ENCODE assay signal across 8 cellular contexts in genomic region chr17:42675348-42675983, GRCh38. TPM values are rescaled to one million over a fixed set of nuclear protein-coding genes. Genes with fewer than 3 reads are reported as not detected.
DNase-seq lines count a peak whose midpoint lies in the region; ATAC-seq and TF ChIP-seq lines count a peak whose summit lies in the region.

No MANE protein-coding gene starts in this region.

- H3K36me3 Mint-ChIP-seq in chondrocyte (ENCODE audit: low read depth), result peaks cover 6% of the 10 kb centered on the region

- no peaks in the 10 kb centered on the region for H3K9me3 ChIP-seq in BE2C
- H3K9me3 ChIP-seq in Loucy (ENCODE audit: insufficient read depth, low read depth, low read length), result no peaks in the 10 kb centered on the region
- H3K9me3 ChIP-seq in mucosa of rectum (ENCODE audit: control insufficient read depth in 2 of 2, low read length in 2 of 2), result no peaks in the 10 kb centered on the region

- peaks cover 5% of the 10 kb centered on the region; the same call in 1 of the 2 replicates for H3F3A ChIP-seq in Loucy (ENCODE audit: low read depth)

- no peak overlapping the region for H2AFZ ChIP-seq in Loucy (ENCODE audit: low read length)

- peaks cover 37% of the 10 kb centered on the region for H3K36me3 ChIP-seq in BE2C
- no peaks in the 10 kb centered on the region for H3K36me3 ChIP-seq in Loucy (ENCODE audit: insufficient read depth, low read length)
- H3K36me3 ChIP-seq in mucosa of rectum (ENCODE audit: control insufficient read depth in 2 of 2, insufficient read depth in 2 of 2, low read length in 2 of 2), result peaks cover 14% of the 10 kb centered on the region in 2 donors

- H3K4me2 ChIP-seq in Loucy (ENCODE audit: low read depth, low read length, poor library complexity, severe bottlenecking), result peak overlapping the region; percentile 79

- H3K9me2 ChIP-seq in Loucy (replicated peaks; ENCODE audit: low read depth, low read length), result no peaks in the 10 kb centered on the region

- H3K79me2 ChIP-seq in Loucy (ENCODE audit: insufficient read depth, low read length), result peaks cover 4% of the 10 kb centered on the region; the same call in 1 of the 2 replicates

- H3K4me3 ChIP-seq in BE2C (ENCODE audit: low read depth, low read length), result peak overlapping the region; percentile 97
- H3K4me3 ChIP-seq in Loucy (ENCODE audit: low read length, poor library complexity, severe bottlenecking), result peak overlapping the region; percentile 84
- H3K4me3 ChIP-seq in mucosa of rectum (ENCODE audit: low read length in 2 of 2), result peak overlapping the region; percentile 86 to 97

- ATAC-seq in GM21717 (IDR thresholded peaks at IDR 0.05; ENCODE audit: unreplicated experiment) (no peak), HG03280 (IDR thresholded peaks at IDR 0.05; ENCODE audit: unreplicated experiment) (no peak), HG03521 (IDR thresholded peaks at IDR 0.05; ENCODE audit: unreplicated experiment) (no peak)

- peak; percentile 63 for DNase-seq in BE2C
- DNase-seq in chondrocyte (ENCODE audit: low spot score), result no peak
- no peak for DNase-seq in DMS153 treated with DMSO at 0.1 percent for 48 hours (lab: John Stamatoyannopoulos, UW; ENCODE audit: unreplicated experiment)

- peak overlapping the region; percentile 83 to 85 for H3K27ac ChIP-seq in mucosa of rectum (ENCODE audit: low read depth in 2 of 2, low read length in 2 of 2)

- H4K20me1 ChIP-seq in Loucy (ENCODE audit: insufficient read depth, low read length, poor library complexity, severe bottlenecking), result peaks cover 10% of the 10 kb centered on the region

- TF ChIP-seq CTCF in BE2C (IDR thresholded peaks at IDR 0.05; ENCODE audit: low read depth, low read length) (no peak), Loucy (conservative IDR thresholded peaks at IDR 0.05; ENCODE audit: low read length) (no peak), chondrocyte (IDR thresholded peaks at IDR 0.05) (no peak)

- no peaks in the 10 kb centered on the region for H3K27me3 Mint-ChIP-seq in chondrocyte (ENCODE audit: low read depth)

- H3K9me3 Mint-ChIP-seq in chondrocyte (ENCODE audit: low read depth), result no peaks in the 10 kb centered on the region

- H3K27ac Mint-ChIP-seq in chondrocyte (ENCODE audit: unreplicated experiment), result no peak overlapping the region

- no peaks in the 10 kb centered on the region for H3K27me3 ChIP-seq in BE2C
- no peaks in the 10 kb centered on the region for H3K27me3 ChIP-seq in Loucy (ENCODE audit: insufficient read depth, low read length, poor library complexity, severe bottlenecking)
- no peaks in the 10 kb centered on the region for H3K27me3 ChIP-seq in mucosa of rectum (ENCODE audit: control insufficient read depth in 2 of 2, insufficient read depth in 2 of 2, low read length in 2 of 2)

- H3K4me3 Mint-ChIP-seq in chondrocyte (ENCODE audit: unreplicated experiment), result peak overlapping the region; percentile 91

- H3K9ac ChIP-seq in Loucy (ENCODE audit: low read depth, low read length, poor library complexity, severe bottlenecking) (peak overlapping the region; percentile 72), mucosa of rectum (ENCODE audit: low read depth in 1 of 2, low read length in 2 of 2) (peak overlapping the region; percentile 83 to 94)

- peaks cover 9% of the 10 kb centered on the region for H3K4me1 ChIP-seq in BE2C
- peaks cover 32% of the 10 kb centered on the region for H3K4me1 ChIP-seq in Loucy (ENCODE audit: insufficient read depth, low read length, poor library complexity, severe bottlenecking)
- peaks cover 44 to 60% of the 10 kb centered on the region in 2 donors for H3K4me1 ChIP-seq in mucosa of rectum (ENCODE audit: control insufficient read depth in 2 of 2, insufficient read depth in 2 of 2, low read length in 2 of 2)

- peaks cover 38% of the 10 kb centered on the region for H3K4me1 Mint-ChIP-seq in chondrocyte (ENCODE audit: low read depth)

RNA-seq across cellular contexts. Expression of gene PLEKHH3, which starts 1.3 kb away (rescaled TPM):
- 150 TPM for polyA plus RNA-seq in BE2C (2012; ENCODE audit: insufficient read depth, insufficient read length, low read depth)
- total RNA-seq in chondrocyte, result 23.7 to 41.5 TPM (median 38.7 TPM) in 3 replicates

RNA-seq across cellular contexts. Expression of gene CCR10, which starts 6.2 kb away (rescaled TPM):
- 89.7 TPM for polyA plus RNA-seq in BE2C (2012; ENCODE audit: insufficient read depth, insufficient read length, low read depth)
- 1.2 to 1.8 TPM (median 1.6 TPM) in 3 replicates for total RNA-seq in chondrocyte

RNA-seq across cellular contexts. Expression of gene CNTNAP1, which starts 6.9 kb away (rescaled TPM):
- polyA plus RNA-seq in BE2C (2012; ENCODE audit: insufficient read depth, insufficient read length, low read depth), result 73.9 TPM
- total RNA-seq in chondrocyte, result 22.8 to 43.6 TPM (median 42.1 TPM) in 3 replicates

RNA-seq across cellular contexts. Expression of gene TUBG2, which starts 16.4 kb away (rescaled TPM):
- polyA plus RNA-seq in BE2C (2012; ENCODE audit: insufficient read depth, insufficient read length, low read depth), result 74.4 TPM
- total RNA-seq in chondrocyte, result 26.2 to 36.5 TPM (median 29.2 TPM) in 3 replicates
